Comparison of ENCODE assay signal across 1 cellular context in genomic region chr6:43760799-43761168, GRCh38.
TF ChIP-seq lines count a peak whose summit lies in the region.

No MANE protein-coding gene starts in this region.

TF ChIP-seq in HEK293, 187 proteins besides CTCF, POLR2A, EP300 and RAD21 (continued from another document):
- no peak for TF ChIP-seq ZNF37A (tag by site-specific recombination; IDR thresholded peaks at IDR 0.05)
- TF ChIP-seq, protein P1, sequence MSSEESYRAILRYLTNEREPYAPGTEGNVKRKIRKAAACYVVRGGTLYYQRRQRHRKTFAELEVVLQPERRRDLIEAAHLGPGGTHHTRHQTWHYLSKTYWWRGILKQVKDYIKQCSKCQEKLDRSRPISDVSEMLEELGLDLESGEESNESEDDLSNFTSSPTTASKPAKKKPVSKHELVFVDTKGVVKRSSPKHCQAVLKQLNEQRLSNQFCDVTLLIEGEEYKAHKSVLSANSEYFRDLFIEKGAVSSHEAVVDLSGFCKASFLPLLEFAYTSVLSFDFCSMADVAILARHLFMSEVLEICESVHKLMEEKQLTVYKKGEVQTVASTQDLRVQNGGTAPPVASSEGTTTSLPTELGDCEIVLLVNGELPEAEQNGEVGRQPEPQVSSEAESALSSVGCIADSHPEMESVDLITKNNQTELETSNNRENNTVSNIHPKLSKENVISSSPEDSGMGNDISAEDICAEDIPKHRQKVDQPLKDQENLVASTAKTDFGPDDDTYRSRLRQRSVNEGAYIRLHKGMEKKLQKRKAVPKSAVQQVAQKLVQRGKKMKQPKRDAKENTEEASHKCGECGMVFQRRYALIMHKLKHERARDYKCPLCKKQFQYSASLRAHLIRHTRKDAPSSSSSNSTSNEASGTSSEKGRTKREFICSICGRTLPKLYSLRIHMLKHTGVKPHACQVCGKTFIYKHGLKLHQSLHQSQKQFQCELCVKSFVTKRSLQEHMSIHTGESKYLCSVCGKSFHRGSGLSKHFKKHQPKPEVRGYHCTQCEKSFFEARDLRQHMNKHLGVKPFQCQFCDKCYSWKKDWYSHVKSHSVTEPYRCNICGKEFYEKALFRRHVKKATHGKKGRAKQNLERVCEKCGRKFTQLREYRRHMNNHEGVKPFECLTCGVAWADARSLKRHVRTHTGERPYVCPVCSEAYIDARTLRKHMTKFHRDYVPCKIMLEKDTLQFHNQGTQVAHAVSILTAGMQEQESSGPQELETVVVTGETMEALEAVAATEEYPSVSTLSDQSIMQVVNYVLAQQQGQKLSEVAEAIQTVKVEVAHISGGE (tag by site-specific recombination; conservative IDR thresholded peaks at IDR 0.05; ENCODE audit: low read depth), result no peak
- TF ChIP-seq ZFHX2 (tag by site-specific recombination; conservative IDR thresholded peaks at IDR 0.05), result peak; percentile 84
- no peak for TF ChIP-seq ZNF623 (tag by site-specific recombination; IDR thresholded peaks at IDR 0.05)
- no peak for TF ChIP-seq ZNF140 (tag by site-specific recombination; IDR thresholded peaks at IDR 0.05)
- TF ChIP-seq ZFP41 (tag by site-specific recombination; IDR thresholded peaks at IDR 0.05; ENCODE audit: borderline replicate concordance), result no peak
